ENCODE assay signal across 12 cellular contexts in the genomic region with DNA sequence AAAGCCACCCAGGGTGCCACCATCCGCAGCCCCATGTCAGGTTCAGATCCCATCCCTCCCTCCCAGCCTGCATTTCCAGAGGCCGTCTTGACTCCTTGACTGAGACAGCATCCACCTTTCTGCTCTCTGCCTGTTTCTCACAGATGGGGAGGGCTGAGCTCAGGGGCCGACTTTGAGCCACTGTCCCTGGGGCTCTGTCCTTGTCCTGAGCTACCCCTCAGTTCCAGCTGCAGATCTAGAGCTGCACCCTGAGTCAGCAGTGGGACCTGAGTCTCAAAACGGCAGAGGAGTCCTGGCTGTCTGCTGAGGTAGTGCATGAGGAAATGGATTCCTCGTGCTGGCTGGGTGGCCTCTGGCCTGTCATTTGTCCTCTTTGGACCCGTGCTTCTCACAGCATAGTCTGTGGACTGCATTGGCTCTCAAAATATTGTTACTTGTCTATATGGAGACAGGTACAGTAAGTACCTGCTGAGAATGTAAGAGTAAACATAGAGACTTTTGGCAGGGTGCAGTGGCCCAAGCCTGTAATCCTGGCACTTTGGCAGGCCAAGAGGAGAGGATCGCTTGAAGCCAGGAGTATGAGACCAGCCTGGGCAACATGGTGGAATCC. TPM values are rescaled to one million over a fixed set of nuclear protein-coding genes. Genes with fewer than 3 reads are reported as not detected.
A peak's percentile ranks its signal among the peaks of the same experiment; 100 is the strongest.
DNase-seq lines count a peak whose midpoint lies in the region; ATAC-seq and TF ChIP-seq lines count a peak whose summit lies in the region.
"Had no signal": no experiment of that assay in that cellular context is flagged by ENCODE, and none has a peak within 500 bp of the region (broad histone marks: within the 10 kb centered on the region; RNA-seq: fewer than 3 reads in every experiment).

No MANE protein-coding gene starts in this region.

- ATAC-seq in T-helper 17 cell, result no peak
- no peak for ATAC-seq in GM21529 (IDR thresholded peaks at IDR 0.05; ENCODE audit: unreplicated experiment)

- H3K27ac ChIP-seq in stomach (peak overlapping the region in 2 of 5 donors; percentile 29 to 53), sigmoid colon (no peak overlapping the region)
- H3K27ac ChIP-seq: suprapubic skin had no signal

- H3K4me3 ChIP-seq in fibroblast of the aortic adventitia (ENCODE audit: low read depth, low read length), result no peak overlapping the region
- no peak overlapping the region for H3K4me3 ChIP-seq in stomach
- no peak overlapping the region for H3K4me3 ChIP-seq in sigmoid colon
- H3K4me3 ChIP-seq: suprapubic skin had no signal

- H3K36me3 ChIP-seq in stomach (no peaks in the 10 kb centered on the region), sigmoid colon (no peaks in the 10 kb centered on the region)
- H3K36me3 ChIP-seq: suprapubic skin had no signal

- WGBS in stomach, 5 donors, result 37 to 70% (median 49%) methylated on average over 6 to 7 of the region's 7 CpGs
- 77 to 84% methylated on average over 7 of the region's 7 CpGs for WGBS in sigmoid colon, 2 donors

- H3K4me1 Mint-ChIP-seq in T-helper 17 cell, result peaks cover 7% of the 10 kb centered on the region
- H3K4me1 Mint-ChIP-seq: activated CD4-positive, alpha-beta T cell treated with anti-CD3 and anti-CD28 coated beads for 36 hours had no signal

- H3K27ac Mint-ChIP-seq in T-helper 17 cell, result peak overlapping the region; percentile 75
- H3K27ac Mint-ChIP-seq: activated CD4-positive, alpha-beta T cell treated with anti-CD3 and anti-CD28 coated beads for 36 hours had no signal

- TF ChIP-seq CTCF in fibroblast of the aortic adventitia (IDR thresholded peaks at IDR 0.05; ENCODE audit: insufficient read depth, low read length), result peak; percentile 16
- peak in 1 of 7 experiments; percentile 10 for TF ChIP-seq CTCF in stomach (IDR thresholded peaks at IDR 0.05)
- TF ChIP-seq CTCF in sigmoid colon (IDR thresholded peaks at IDR 0.05), result no peak

- H3K9me3 ChIP-seq in T-helper 17 cell (ENCODE audit: control insufficient read depth, low read length, poor library complexity, severe bottlenecking) (no peaks in the 10 kb centered on the region), stomach (peaks cover 0 to 2% (median 0%) of the 10 kb centered on the region in 4 donors), sigmoid colon (no peaks in the 10 kb centered on the region)
- H3K9me3 ChIP-seq: suprapubic skin had no signal

- no peak for TF ChIP-seq EP300 in stomach (IDR thresholded peaks at IDR 0.05)
- no peak for TF ChIP-seq EP300 in sigmoid colon (IDR thresholded peaks at IDR 0.05)

- H3K4me1 ChIP-seq in stomach (peaks cover 0 to 19% (median 2%) of the 10 kb centered on the region in 4 donors), sigmoid colon (no peaks in the 10 kb centered on the region)
- H3K4me1 ChIP-seq: suprapubic skin had no signal

- no peak overlapping the region for H3K4me3 Mint-ChIP-seq in T-helper 17 cell
- H3K4me3 Mint-ChIP-seq: activated CD4-positive, alpha-beta T cell treated with anti-CD3 and anti-CD28 coated beads for 36 hours; activated T-cell treated with anti-CD3 and anti-CD28 coated beads, Interleukin-2, amount 50 U/mL, for 4 hours; T-cell had no signal

- H3K27me3 Mint-ChIP-seq in T-helper 17 cell, result no peaks in the 10 kb centered on the region

- no peaks in the 10 kb centered on the region for H3K36me3 Mint-ChIP-seq in T-helper 17 cell (ENCODE audit: low read depth)
- H3K36me3 Mint-ChIP-seq: T-cell had no signal

- H3K27me3 ChIP-seq in stomach (no peaks in the 10 kb centered on the region), sigmoid colon (no peaks in the 10 kb centered on the region)
- H3K27me3 ChIP-seq: suprapubic skin had no signal

- DNase-seq in activated effector memory CD4-positive, alpha-beta T cell treated with anti-CD3 and anti-CD28 coated beads, Interleukin-2, amount 50 U/mL, for 16 hours, result peak; percentile 46
- DNase-seq in activated effector memory CD4-positive, alpha-beta T cell treated with Interleukin-2 at 50 U/mL for 16 hours, result no peak
- DNase-seq in T-helper 17 cell (no peak), fibroblast of the aortic adventitia (ENCODE audit: low read depth) (no peak), stomach (peak; percentile 55), sigmoid colon (no peak), inferior parietal cortex (ENCODE audit: extremely low spot score) (no peak)

- intact Hi-C loops in stomach (cut with DNase I; ENCODE audit: low total_unique reads), result loop anchor here (5.0 kb wide), 1 partner anchor 1012 kb away; no protein-coding TSS in a partner anchor
- intact Hi-C loops in sigmoid colon (cut with DNase I), result loop anchor here (5.0 kb wide), 2 partner anchors 177 to 1337 kb away; no protein-coding TSS in a partner anchor

- TF ChIP-seq POLR2A in stomach (IDR thresholded peaks at IDR 0.05) (no peak), sigmoid colon (IDR thresholded peaks at IDR 0.05) (no peak)

RNA-seq across cellular contexts. Expression of a gene that starts 22.3 kb away (rescaled TPM):
- 1,000 to 10,000 TPM; 2,488 to 2,685 TPM for total RNA-seq in T-helper 17 cell
- 223 and 245 TPM in 2 replicates for total RNA-seq in fibroblast of the aortic adventitia (ENCODE audit: low replicate concordance)
- 1,000 to 10,000 TPM in 2 of 5 donors, 100 to 1,000 TPM in 2, 10 to 100 TPM in 1; 99.1 to 1,684 (median 575) TPM for total RNA-seq in stomach
- polyA plus RNA-seq in stomach, result 1,000 to 10,000 TPM; 1,998 to 2,495 (median 2,423) TPM
- 1,000 to 10,000 TPM; 1,053 to 1,114 (median 1,095) TPM for total RNA-seq in sigmoid colon
- 1,000 to 10,000 TPM; 1,446 to 2,471 (median 2,101) TPM for polyA plus RNA-seq in sigmoid colon

Comparison
In these comparisons a context has a peak if more than half of its experiments do, and no peak if none do; other contexts are left out.
1. DNase-seq: peak in activated effector memory CD4-positive, alpha-beta T cell treated with anti-CD3 and anti-CD28 coated beads, Interleukin-2, amount 50 U/mL, for 16 hours (single experiment) and stomach (single experiment); none in activated effector memory CD4-positive, alpha-beta T cell treated with Interleukin-2 at 50 U/mL for 16 hours (single experiment), T-helper 17 cell (0 of 3), fibroblast of the aortic adventitia (single experiment), sigmoid colon (single experiment) and inferior parietal cortex (single experiment).